In genomic region chr4:119715490-119716445, GRCh38 we compare ENCODE assay signal across 21 cellular contexts.
A peak's percentile ranks its signal among the peaks of the same experiment; 100 is the strongest.
DNase-seq lines count a peak whose midpoint lies in the region; ATAC-seq and TF ChIP-seq lines count a peak whose summit lies in the region.
"Had no signal": no experiment of that assay in that cellular context is flagged by ENCODE, and none has a peak within 500 bp of the region (broad histone marks: within the 10 kb centered on the region; RNA-seq: fewer than 3 reads in every experiment).

No MANE protein-coding gene starts in this region.

- no peaks in the 10 kb centered on the region for H3K79me2 ChIP-seq in GM23338 (replicated peaks; ENCODE audit: insufficient read depth)

- intact Hi-C loops in mucosa of descending colon (cut with DNase I, micrococcal nuclease) = no loop called here
- intact Hi-C loops in activated CD4-positive, alpha-beta T cell treated with anti-CD3 and anti-CD28 coated beads, Interleukin-2, amount 10 ng/mL, durations not matched to agents 24 days and 14 days (cut with micrococcal nuclease) = no loop called here

- no peaks in the 10 kb centered on the region for H3K27me3 Mint-ChIP-seq in GM23338 (ENCODE audit: insufficient read depth, low read depth, poor library complexity)
- H3K27me3 Mint-ChIP-seq in activated CD4-positive, alpha-beta T cell treated with anti-CD3 and anti-CD28 coated beads, Interleukin-2, amount 10 ng/mL, durations not matched to agents 24 days and 14 days = no peaks in the 10 kb centered on the region
- H3K27me3 Mint-ChIP-seq in T-helper 2 cell treated with Interferon-gamma antibody and Interleukin-4, amounts not matched to agents 5 μg/mL and 100 μg/mL, for 36 hours (ENCODE audit: low read depth) = no peaks in the 10 kb centered on the region

- peak; percentile 9 for DNase-seq in DMS 273 (lab: John Stamatoyannopoulos, UW; ENCODE audit: unreplicated experiment)
- DNase-seq in DMS 273 treated with DMSO at 0.1 percent for 48 hours (lab: John Stamatoyannopoulos, UW) = no peak
- no peak for DNase-seq in GM23338 (ENCODE audit: low spot score)
- peak; percentile 81 for DNase-seq in RPMI8226
- DNase-seq in mucosa of descending colon = peak; percentile 62 to 73 (median 64)
- no peak for DNase-seq in NCI-H2107 (lab: John Stamatoyannopoulos, UW)
- DNase-seq in activated CD4-positive, alpha-beta T cell treated with anti-CD3 and anti-CD28 coated beads, Interleukin-2, amount 10 ng/mL, durations not matched to agents 24 days and 14 days = no peak
- no peak for DNase-seq in T-helper 2 cell treated with Interferon-gamma antibody and Interleukin-4, amounts not matched to agents 5 μg/mL and 100 μg/mL, for 36 hours (ENCODE audit: low spot score)
- DNase-seq: BE2C, DMS153, GDM1, KBM-7, MG63, NCI-H2029, NCI-H526 treated with DMSO at 0.1 percent for 48 hours, SK-N-SH, SW 1271 had no signal

- peaks cover 38% of the 10 kb centered on the region for H3K36me3 Mint-ChIP-seq in GM23338 (ENCODE audit: low read depth)
- no peaks in the 10 kb centered on the region for H3K36me3 Mint-ChIP-seq in activated CD4-positive, alpha-beta T cell treated with anti-CD3 and anti-CD28 coated beads, Interleukin-2, amount 10 ng/mL, durations not matched to agents 24 days and 14 days (ENCODE audit: low read depth)
- no peaks in the 10 kb centered on the region for H3K36me3 Mint-ChIP-seq in T-helper 2 cell treated with Interferon-gamma antibody and Interleukin-4, amounts not matched to agents 5 μg/mL and 100 μg/mL, for 36 hours (ENCODE audit: low read depth)
- H3K36me3 Mint-ChIP-seq: CD14-positive monocyte; CD8-positive, alpha-beta memory T cell had no signal

- ATAC-seq in GM23338 = no peak
- ATAC-seq in mucosa of descending colon = peak; percentile 90

- no peaks in the 10 kb centered on the region for H3K4me1 ChIP-seq in GM23338 (ENCODE audit: insufficient read depth)
- H3K4me1 ChIP-seq in mucosa of descending colon (ENCODE audit: low read depth) = peaks cover 3% of the 10 kb centered on the region
- H3K4me1 ChIP-seq: BE2C had no signal

- H4K20me1 ChIP-seq in GM23338 (replicated peaks; ENCODE audit: insufficient read depth) = no peaks in the 10 kb centered on the region

- H3K9me3 Mint-ChIP-seq in GM23338 = peaks cover 63% of the 10 kb centered on the region
- H3K9me3 Mint-ChIP-seq in activated CD4-positive, alpha-beta T cell treated with anti-CD3 and anti-CD28 coated beads, Interleukin-2, amount 10 ng/mL, durations not matched to agents 24 days and 14 days = peaks cover 10% of the 10 kb centered on the region
- no peaks in the 10 kb centered on the region for H3K9me3 Mint-ChIP-seq in T-helper 2 cell treated with Interferon-gamma antibody and Interleukin-4, amounts not matched to agents 5 μg/mL and 100 μg/mL, for 36 hours

- no peaks in the 10 kb centered on the region for H3K27me3 ChIP-seq in GM23338 (ENCODE audit: insufficient read depth)
- H3K27me3 ChIP-seq: BE2C, MG63 had no signal

- no peak overlapping the region for H2AFZ ChIP-seq in GM23338

- H3K4me3 Mint-ChIP-seq in GM23338 = no peak overlapping the region
- no peak overlapping the region for H3K4me3 Mint-ChIP-seq in activated CD4-positive, alpha-beta T cell treated with anti-CD3 and anti-CD28 coated beads, Interleukin-2, amount 10 ng/mL, durations not matched to agents 24 days and 14 days
- no peak overlapping the region for H3K4me3 Mint-ChIP-seq in T-helper 2 cell treated with Interferon-gamma antibody and Interleukin-4, amounts not matched to agents 5 μg/mL and 100 μg/mL, for 36 hours
- H3K4me3 Mint-ChIP-seq: CD14-positive monocyte; T-helper 1 cell treated with Interleukin-12 subunit alpha and Interleukin-12 subunit beta and Interleukin-4 antibody, amounts not matched to agents 30 μg/mL and 1 μg/mL, for 36 hours had no signal

- H3K27ac Mint-ChIP-seq in GM23338 = peak overlapping the region; percentile 61; the same call in 1 of the 2 replicates
- H3K27ac Mint-ChIP-seq in activated CD4-positive, alpha-beta T cell treated with anti-CD3 and anti-CD28 coated beads, Interleukin-2, amount 10 ng/mL, durations not matched to agents 24 days and 14 days = no peak overlapping the region
- H3K27ac Mint-ChIP-seq in T-helper 2 cell treated with Interferon-gamma antibody and Interleukin-4, amounts not matched to agents 5 μg/mL and 100 μg/mL, for 36 hours = no peak overlapping the region
- H3K27ac Mint-ChIP-seq: CD14-positive monocyte; T-helper 1 cell treated with Interleukin-12 subunit alpha and Interleukin-12 subunit beta and Interleukin-4 antibody, amounts not matched to agents 30 μg/mL and 1 μg/mL, for 36 hours had no signal

- no peaks in the 10 kb centered on the region for H3F3A ChIP-seq in GM23338 (replicated peaks; ENCODE audit: low read depth)

- no peak overlapping the region for H3K27ac ChIP-seq in GM23338 (ENCODE audit: low read depth)
- H3K27ac ChIP-seq: 22Rv1 had no signal

- H3K4me1 Mint-ChIP-seq in GM23338 = no peaks in the 10 kb centered on the region
- H3K4me1 Mint-ChIP-seq in activated CD4-positive, alpha-beta T cell treated with anti-CD3 and anti-CD28 coated beads, Interleukin-2, amount 10 ng/mL, durations not matched to agents 24 days and 14 days = no peaks in the 10 kb centered on the region
- no peaks in the 10 kb centered on the region for H3K4me1 Mint-ChIP-seq in T-helper 2 cell treated with Interferon-gamma antibody and Interleukin-4, amounts not matched to agents 5 μg/mL and 100 μg/mL, for 36 hours (ENCODE audit: low read depth)
- H3K4me1 Mint-ChIP-seq: CD14-positive monocyte; CD8-positive, alpha-beta memory T cell had no signal

- peaks cover 4% of the 10 kb centered on the region for H3K9me3 ChIP-seq in mucosa of descending colon
- H3K9me3 ChIP-seq: BE2C had no signal

- TF ChIP-seq CTCF in GM23338 (conservative IDR thresholded peaks at IDR 0.05; ENCODE audit: low read depth in 2 of 2) (no peak), mucosa of descending colon (IDR thresholded peaks at IDR 0.05) (no peak)

- H3K9me2 ChIP-seq in GM23338 (ENCODE audit: insufficient read depth) = no peaks in the 10 kb centered on the region
- H3K9me2 ChIP-seq: SK-N-SH had no signal

- H3K36me3 ChIP-seq in GM23338 (ENCODE audit: insufficient read depth) = no peaks in the 10 kb centered on the region; the same call in none of the 2 replicates
- no peaks in the 10 kb centered on the region for H3K36me3 ChIP-seq in mucosa of descending colon (ENCODE audit: low read depth)
- H3K36me3 ChIP-seq: BE2C, MG63 had no signal

- H3K4me2 ChIP-seq in GM23338 = no peak overlapping the region
- H3K4me2 ChIP-seq: SK-N-SH had no signal

- H3K4me3 ChIP-seq in GM23338 = no peak overlapping the region
- H3K4me3 ChIP-seq in mucosa of descending colon = no peak overlapping the region
- H3K4me3 ChIP-seq: MG63 had no signal

TF ChIP-seq in GM23338, 12 proteins besides CTCF, POLR2A, EP300 and RAD21:
- TF ChIP-seq EZH2phosphoT487 (IDR thresholded peaks at IDR 0.05; ENCODE audit: unreplicated experiment) = no peak
- TF ChIP-seq STAT1 (IDR thresholded peaks at IDR 0.05; ENCODE audit: unreplicated experiment) = no peak
- no peak for TF ChIP-seq CREB1 (CRISPR knock-in tag; IDR thresholded peaks at IDR 0.05; ENCODE audit: low read depth)

Comparison
In these comparisons a context has a peak if more than half of its experiments do, and no peak if none do; other contexts are left out.
1. DNase-seq: peak in DMS 273 (single experiment), RPMI8226 (single experiment) and mucosa of descending colon (3 of 3); none in DMS 273 treated with DMSO at 0.1 percent for 48 hours (single experiment), GM23338 (single experiment), NCI-H2107 (single experiment), activated CD4-positive, alpha-beta T cell treated with anti-CD3 and anti-CD28 coated beads, Interleukin-2, amount 10 ng/mL, durations not matched to agents 24 days and 14 days (single experiment) and T-helper 2 cell treated with Interferon-gamma antibody and Interleukin-4, amounts not matched to agents 5 μg/mL and 100 μg/mL, for 36 hours (single experiment).